1 cellular context compared by ENCODE assay signal in genomic region chr7:116953727-116954442, GRCh38.
TF ChIP-seq lines count a peak whose summit lies in the region.

No MANE protein-coding gene starts in this region.

TF ChIP-seq in K562, 482 proteins besides CTCF, POLR2A, EP300 and RAD21 (continued from another document and continues in another):
- TF ChIP-seq, protein P1, sequence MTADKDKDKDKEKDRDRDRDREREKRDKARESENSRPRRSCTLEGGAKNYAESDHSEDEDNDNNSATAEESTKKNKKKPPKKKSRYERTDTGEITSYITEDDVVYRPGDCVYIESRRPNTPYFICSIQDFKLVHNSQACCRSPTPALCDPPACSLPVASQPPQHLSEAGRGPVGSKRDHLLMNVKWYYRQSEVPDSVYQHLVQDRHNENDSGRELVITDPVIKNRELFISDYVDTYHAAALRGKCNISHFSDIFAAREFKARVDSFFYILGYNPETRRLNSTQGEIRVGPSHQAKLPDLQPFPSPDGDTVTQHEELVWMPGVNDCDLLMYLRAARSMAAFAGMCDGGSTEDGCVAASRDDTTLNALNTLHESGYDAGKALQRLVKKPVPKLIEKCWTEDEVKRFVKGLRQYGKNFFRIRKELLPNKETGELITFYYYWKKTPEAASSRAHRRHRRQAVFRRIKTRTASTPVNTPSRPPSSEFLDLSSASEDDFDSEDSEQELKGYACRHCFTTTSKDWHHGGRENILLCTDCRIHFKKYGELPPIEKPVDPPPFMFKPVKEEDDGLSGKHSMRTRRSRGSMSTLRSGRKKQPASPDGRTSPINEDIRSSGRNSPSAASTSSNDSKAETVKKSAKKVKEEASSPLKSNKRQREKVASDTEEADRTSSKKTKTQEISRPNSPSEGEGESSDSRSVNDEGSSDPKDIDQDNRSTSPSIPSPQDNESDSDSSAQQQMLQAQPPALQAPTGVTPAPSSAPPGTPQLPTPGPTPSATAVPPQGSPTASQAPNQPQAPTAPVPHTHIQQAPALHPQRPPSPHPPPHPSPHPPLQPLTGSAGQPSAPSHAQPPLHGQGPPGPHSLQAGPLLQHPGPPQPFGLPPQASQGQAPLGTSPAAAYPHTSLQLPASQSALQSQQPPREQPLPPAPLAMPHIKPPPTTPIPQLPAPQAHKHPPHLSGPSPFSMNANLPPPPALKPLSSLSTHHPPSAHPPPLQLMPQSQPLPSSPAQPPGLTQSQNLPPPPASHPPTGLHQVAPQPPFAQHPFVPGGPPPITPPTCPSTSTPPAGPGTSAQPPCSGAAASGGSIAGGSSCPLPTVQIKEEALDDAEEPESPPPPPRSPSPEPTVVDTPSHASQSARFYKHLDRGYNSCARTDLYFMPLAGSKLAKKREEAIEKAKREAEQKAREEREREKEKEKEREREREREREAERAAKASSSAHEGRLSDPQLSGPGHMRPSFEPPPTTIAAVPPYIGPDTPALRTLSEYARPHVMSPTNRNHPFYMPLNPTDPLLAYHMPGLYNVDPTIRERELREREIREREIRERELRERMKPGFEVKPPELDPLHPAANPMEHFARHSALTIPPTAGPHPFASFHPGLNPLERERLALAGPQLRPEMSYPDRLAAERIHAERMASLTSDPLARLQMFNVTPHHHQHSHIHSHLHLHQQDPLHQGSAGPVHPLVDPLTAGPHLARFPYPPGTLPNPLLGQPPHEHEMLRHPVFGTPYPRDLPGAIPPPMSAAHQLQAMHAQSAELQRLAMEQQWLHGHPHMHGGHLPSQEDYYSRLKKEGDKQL (CRISPR knock-in tag; IDR thresholded peaks at IDR 0.05; ENCODE audit: borderline replicate concordance), result no peak
- TF ChIP-seq PREB (CRISPR knock-in tag; IDR thresholded peaks at IDR 0.05), result 0 out of 2 replicates have a peak, but pooled peaks have one; percentile 77
- TF ChIP-seq GTF2F1 (IDR thresholded peaks at IDR 0.05; ENCODE audit: low read depth, low read length), result peak; percentile 73; the same call in 1 of the 2 replicates
- no peak; the same call in 1 of the 2 replicates for TF ChIP-seq ZNF12 (CRISPR knock-in tag; IDR thresholded peaks at IDR 0.05)
- peak; percentile 98 for TF ChIP-seq RBFOX2 (IDR thresholded peaks at IDR 0.05; ENCODE audit: low read depth, low read length)
- TF ChIP-seq ZNF232 (CRISPR knock-in tag; IDR thresholded peaks at IDR 0.05), result no peak
- TF ChIP-seq PCBP1 (IDR thresholded peaks at IDR 0.05; ENCODE audit: low read depth, low read length, poor library complexity, severe bottlenecking), result no peak
- TF ChIP-seq ATF3 (IDR thresholded peaks at IDR 0.05), result peak; percentile 76
- peak; percentile 83 for TF ChIP-seq ATF3 (CRISPR knock-in tag; conservative IDR thresholded peaks at IDR 0.05)
- TF ChIP-seq ZNF3 (CRISPR knock-in tag; IDR thresholded peaks at IDR 0.05), result no peak
- TF ChIP-seq, protein P2, sequence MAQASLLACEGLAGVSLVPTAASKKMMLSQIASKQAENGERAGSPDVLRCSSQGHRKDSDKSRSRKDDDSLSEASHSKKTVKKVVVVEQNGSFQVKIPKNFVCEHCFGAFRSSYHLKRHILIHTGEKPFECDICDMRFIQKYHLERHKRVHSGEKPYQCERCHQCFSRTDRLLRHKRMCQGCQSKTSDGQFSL (CRISPR knock-in tag; IDR thresholded peaks at IDR 0.05), result peak; percentile 54; the same call in 1 of the 2 replicates
- TF ChIP-seq, protein P2 (tag; IDR thresholded peaks at IDR 0.05), result 0 out of 4 replicates have a peak, but pooled peaks of 1 of the 2 experiments have one; percentile 59
- TF ChIP-seq, protein P3, sequence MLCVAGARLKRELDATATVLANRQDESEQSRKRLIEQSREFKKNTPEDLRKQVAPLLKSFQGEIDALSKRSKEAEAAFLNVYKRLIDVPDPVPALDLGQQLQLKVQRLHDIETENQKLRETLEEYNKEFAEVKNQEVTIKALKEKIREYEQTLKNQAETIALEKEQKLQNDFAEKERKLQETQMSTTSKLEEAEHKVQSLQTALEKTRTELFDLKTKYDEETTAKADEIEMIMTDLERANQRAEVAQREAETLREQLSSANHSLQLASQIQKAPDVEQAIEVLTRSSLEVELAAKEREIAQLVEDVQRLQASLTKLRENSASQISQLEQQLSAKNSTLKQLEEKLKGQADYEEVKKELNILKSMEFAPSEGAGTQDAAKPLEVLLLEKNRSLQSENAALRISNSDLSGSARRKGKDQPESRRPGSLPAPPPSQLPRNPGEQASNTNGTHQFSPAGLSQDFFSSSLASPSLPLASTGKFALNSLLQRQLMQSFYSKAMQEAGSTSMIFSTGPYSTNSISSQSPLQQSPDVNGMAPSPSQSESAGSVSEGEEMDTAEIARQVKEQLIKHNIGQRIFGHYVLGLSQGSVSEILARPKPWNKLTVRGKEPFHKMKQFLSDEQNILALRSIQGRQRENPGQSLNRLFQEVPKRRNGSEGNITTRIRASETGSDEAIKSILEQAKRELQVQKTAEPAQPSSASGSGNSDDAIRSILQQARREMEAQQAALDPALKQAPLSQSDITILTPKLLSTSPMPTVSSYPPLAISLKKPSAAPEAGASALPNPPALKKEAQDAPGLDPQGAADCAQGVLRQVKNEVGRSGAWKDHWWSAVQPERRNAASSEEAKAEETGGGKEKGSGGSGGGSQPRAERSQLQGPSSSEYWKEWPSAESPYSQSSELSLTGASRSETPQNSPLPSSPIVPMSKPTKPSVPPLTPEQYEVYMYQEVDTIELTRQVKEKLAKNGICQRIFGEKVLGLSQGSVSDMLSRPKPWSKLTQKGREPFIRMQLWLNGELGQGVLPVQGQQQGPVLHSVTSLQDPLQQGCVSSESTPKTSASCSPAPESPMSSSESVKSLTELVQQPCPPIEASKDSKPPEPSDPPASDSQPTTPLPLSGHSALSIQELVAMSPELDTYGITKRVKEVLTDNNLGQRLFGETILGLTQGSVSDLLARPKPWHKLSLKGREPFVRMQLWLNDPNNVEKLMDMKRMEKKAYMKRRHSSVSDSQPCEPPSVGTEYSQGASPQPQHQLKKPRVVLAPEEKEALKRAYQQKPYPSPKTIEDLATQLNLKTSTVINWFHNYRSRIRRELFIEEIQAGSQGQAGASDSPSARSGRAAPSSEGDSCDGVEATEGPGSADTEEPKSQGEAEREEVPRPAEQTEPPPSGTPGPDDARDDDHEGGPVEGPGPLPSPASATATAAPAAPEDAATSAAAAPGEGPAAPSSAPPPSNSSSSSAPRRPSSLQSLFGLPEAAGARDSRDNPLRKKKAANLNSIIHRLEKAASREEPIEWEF (CRISPR knock-in tag; IDR thresholded peaks at IDR 0.05), result no peak; the same call in 1 of the 2 replicates
- TF ChIP-seq, protein P4, sequence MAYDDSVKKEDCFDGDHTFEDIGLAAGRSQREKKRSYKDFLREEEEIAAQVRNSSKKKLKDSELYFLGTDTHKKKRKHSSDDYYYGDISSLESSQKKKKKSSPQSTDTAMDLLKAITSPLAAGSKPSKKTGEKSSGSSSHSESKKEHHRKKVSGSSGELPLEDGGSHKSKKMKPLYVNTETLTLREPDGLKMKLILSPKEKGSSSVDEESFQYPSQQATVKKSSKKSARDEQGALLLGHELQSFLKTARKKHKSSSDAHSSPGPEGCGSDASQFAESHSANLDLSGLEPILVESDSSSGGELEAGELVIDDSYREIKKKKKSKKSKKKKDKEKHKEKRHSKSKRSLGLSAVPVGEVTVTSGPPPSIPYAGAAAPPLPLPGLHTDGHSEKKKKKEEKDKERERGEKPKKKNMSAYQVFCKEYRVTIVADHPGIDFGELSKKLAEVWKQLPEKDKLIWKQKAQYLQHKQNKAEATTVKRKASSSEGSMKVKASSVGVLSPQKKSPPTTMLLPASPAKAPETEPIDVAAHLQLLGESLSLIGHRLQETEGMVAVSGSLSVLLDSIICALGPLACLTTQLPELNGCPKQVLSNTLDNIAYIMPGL (CRISPR knock-in tag; IDR thresholded peaks at IDR 0.05), result peak; percentile 67
- no peak for TF ChIP-seq KLF16 (IDR thresholded peaks at IDR 0.05)
- TF ChIP-seq PRPF4 (IDR thresholded peaks at IDR 0.05; ENCODE audit: insufficient read depth, low read depth, low read length, poor library complexity, severe bottlenecking), result peak; percentile 49
- TF ChIP-seq U2AF1 (optimal IDR thresholded peaks at IDR 0.05; ENCODE audit: low read depth, low read length), result peak; percentile 54
- no peak for TF ChIP-seq CBX8 (IDR thresholded peaks at IDR 0.05; ENCODE audit: borderline replicate concordance, extremely low read depth, low read depth, low read length, poor library complexity, severe bottlenecking)
- peak; percentile 34 for TF ChIP-seq NEUROD1 (IDR thresholded peaks at IDR 0.05; ENCODE audit: borderline replicate concordance, low read depth, low read length, partially characterized antibody)
- peak; percentile 74 for TF ChIP-seq CTBP1 (IDR thresholded peaks at IDR 0.05; ENCODE audit: borderline replicate concordance)
- TF ChIP-seq SRF (CRISPR knock-in tag; IDR thresholded peaks at IDR 0.05), result peak in 1 of 2 experiments; percentile 58; a peak in 1 of 4 replicates
- no peak for TF ChIP-seq BRCA1 (IDR thresholded peaks at IDR 0.05)
- no peak for TF ChIP-seq BRCA1 (CRISPR knock-in tag; IDR thresholded peaks at IDR 0.05)
- no peak for TF ChIP-seq ZNF239 (CRISPR knock-in tag; IDR thresholded peaks at IDR 0.05)
- 0 out of 2 replicates have a peak, but pooled peaks have one; percentile 80 for TF ChIP-seq ZC3H11A (IDR thresholded peaks at IDR 0.05; ENCODE audit: low read depth, low read length)
- no peak; the same call in 1 of the 2 replicates for TF ChIP-seq TRIM28 (IDR thresholded peaks at IDR 0.05)
- TF ChIP-seq DMBX1 (CRISPR knock-in tag; IDR thresholded peaks at IDR 0.05; ENCODE audit: borderline replicate concordance), result peak; percentile 91; the same call in 1 of the 2 replicates
- TF ChIP-seq DIDO1 (tag; IDR thresholded peaks at IDR 0.05; ENCODE audit: low read depth), result peak; percentile 85
- TF ChIP-seq, protein P5, sequence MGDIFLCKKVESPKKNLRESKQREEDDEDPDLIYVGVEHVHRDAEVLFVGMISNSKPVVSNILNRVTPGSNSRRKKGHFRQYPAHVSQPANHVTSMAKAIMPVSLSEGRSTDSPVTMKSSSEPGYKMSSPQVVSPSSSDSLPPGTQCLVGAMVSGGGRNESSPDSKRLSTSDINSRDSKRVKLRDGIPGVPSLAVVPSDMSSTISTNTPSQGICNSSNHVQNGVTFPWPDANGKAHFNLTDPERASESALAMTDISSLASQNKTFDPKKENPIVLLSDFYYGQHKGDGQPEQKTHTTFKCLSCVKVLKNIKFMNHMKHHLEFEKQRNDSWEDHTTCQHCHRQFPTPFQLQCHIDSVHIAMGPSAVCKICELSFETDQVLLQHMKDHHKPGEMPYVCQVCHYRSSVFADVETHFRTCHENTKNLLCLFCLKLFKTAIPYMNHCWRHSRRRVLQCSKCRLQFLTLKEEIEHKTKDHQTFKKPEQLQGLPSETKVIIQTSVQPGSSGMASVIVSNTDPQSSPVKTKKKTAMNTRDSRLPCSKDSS (IDR thresholded peaks at IDR 0.05; ENCODE audit: low read depth, partially characterized antibody), result no peak
- no peak for TF ChIP-seq HDAC3 (IDR thresholded peaks at IDR 0.05; ENCODE audit: borderline replicate concordance, partially characterized antibody)
- no peak for TF ChIP-seq PCBP2 (IDR thresholded peaks at IDR 0.05; ENCODE audit: low read depth, low read length, poor library complexity, severe bottlenecking)
- peak; percentile 21; the same call in 1 of the 2 replicates for TF ChIP-seq HDAC8 (tag; IDR thresholded peaks at IDR 0.05)
- TF ChIP-seq SNAPC5 (CRISPR knock-in tag; IDR thresholded peaks at IDR 0.05), result no peak
- TF ChIP-seq ATF4 (CRISPR knock-in tag; IDR thresholded peaks at IDR 0.05), result peak; percentile 41; the same call in 1 of the 2 replicates
- peak in 1 of 2 experiments; percentile 81; a peak in 1 of 4 replicates for TF ChIP-seq HDAC1 (IDR thresholded peaks at IDR 0.05)
- no peak for TF ChIP-seq MCM3 (IDR thresholded peaks at IDR 0.05)
- no peak for TF ChIP-seq ESRRB (CRISPR knock-in tag; IDR thresholded peaks at IDR 0.05; ENCODE audit: borderline replicate concordance)
- no peak for TF ChIP-seq ZNF551 (CRISPR knock-in tag; IDR thresholded peaks at IDR 0.05)
- TF ChIP-seq, protein P6, sequence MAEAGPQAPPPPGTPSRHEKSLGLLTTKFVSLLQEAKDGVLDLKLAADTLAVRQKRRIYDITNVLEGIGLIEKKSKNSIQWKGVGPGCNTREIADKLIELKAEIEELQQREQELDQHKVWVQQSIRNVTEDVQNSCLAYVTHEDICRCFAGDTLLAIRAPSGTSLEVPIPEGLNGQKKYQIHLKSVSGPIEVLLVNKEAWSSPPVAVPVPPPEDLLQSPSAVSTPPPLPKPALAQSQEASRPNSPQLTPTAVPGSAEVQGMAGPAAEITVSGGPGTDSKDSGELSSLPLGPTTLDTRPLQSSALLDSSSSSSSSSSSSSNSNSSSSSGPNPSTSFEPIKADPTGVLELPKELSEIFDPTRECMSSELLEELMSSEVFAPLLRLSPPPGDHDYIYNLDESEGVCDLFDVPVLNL (CRISPR knock-in tag; IDR thresholded peaks at IDR 0.05; ENCODE audit: low read depth), result no peak
- no peak for TF ChIP-seq NR2F6 (CRISPR knock-in tag; IDR thresholded peaks at IDR 0.05)
